ENCODE assay signal across 2 cellular contexts in genomic region chr12:44812062-44812461, GRCh38.
TF ChIP-seq lines count a peak whose summit lies in the region.

No MANE protein-coding gene starts in this region.

TF ChIP-seq in GM23338, 12 proteins besides CTCF, POLR2A, EP300 and RAD21 (continued from another document):
- TF ChIP-seq REST (IDR thresholded peaks at IDR 0.05; ENCODE audit: unreplicated experiment) (no peak), STAT1 (IDR thresholded peaks at IDR 0.05; ENCODE audit: unreplicated experiment) (no peak)

TF ChIP-seq in WTC11, 78 proteins besides CTCF, POLR2A, EP300 and RAD21 (continued from another document):
- TF ChIP-seq SMAD4 (CRISPR knock-in tag; IDR thresholded peaks at IDR 0.05) = no peak
- no peak for TF ChIP-seq MYBL2 (CRISPR knock-in tag; IDR thresholded peaks at IDR 0.05)
- no peak for TF ChIP-seq PRDM15 (CRISPR knock-in tag; IDR thresholded peaks at IDR 0.05)
- no peak for TF ChIP-seq MLX (CRISPR knock-in tag; IDR thresholded peaks at IDR 0.05)
- TF ChIP-seq USF1 (CRISPR knock-in tag; IDR thresholded peaks at IDR 0.05) = no peak
- no peak for TF ChIP-seq FOXP4 (CRISPR knock-in tag; IDR thresholded peaks at IDR 0.05)
- TF ChIP-seq IRF1 (CRISPR knock-in tag; IDR thresholded peaks at IDR 0.05) = no peak
- TF ChIP-seq JAZF1 (CRISPR knock-in tag; IDR thresholded peaks at IDR 0.05) = no peak
- TF ChIP-seq STAT6 (CRISPR knock-in tag; conservative IDR thresholded peaks at IDR 0.05; ENCODE audit: low read depth) = no peak
- TF ChIP-seq IRF2 (CRISPR knock-in tag; IDR thresholded peaks at IDR 0.05; ENCODE audit: borderline replicate concordance, low read depth) = no peak
- no peak for TF ChIP-seq AFF4 (CRISPR knock-in tag; IDR thresholded peaks at IDR 0.05; ENCODE audit: borderline replicate concordance)
- no peak for TF ChIP-seq CREB1 (CRISPR knock-in tag; IDR thresholded peaks at IDR 0.05)
- TF ChIP-seq NFYB (CRISPR knock-in tag; conservative IDR thresholded peaks at IDR 0.05; ENCODE audit: low read depth) = no peak
- TF ChIP-seq ZNF121 (CRISPR knock-in tag; IDR thresholded peaks at IDR 0.05) = no peak
- TF ChIP-seq ELF4 (CRISPR knock-in tag; IDR thresholded peaks at IDR 0.05; ENCODE audit: low read depth) = no peak
- TF ChIP-seq JUN (CRISPR knock-in tag; IDR thresholded peaks at IDR 0.05) = no peak
- no peak for TF ChIP-seq NR1H2 (CRISPR knock-in tag; IDR thresholded peaks at IDR 0.05)
- no peak for TF ChIP-seq ATF2 (CRISPR knock-in tag; IDR thresholded peaks at IDR 0.05; ENCODE audit: borderline replicate concordance, low read depth)
